1 cellular context compared by ENCODE assay signal in genomic region chr14:34873591-34874385, GRCh38.
TF ChIP-seq lines count a peak whose summit lies in the region.

No MANE protein-coding gene starts in this region.

TF ChIP-seq in HepG2, 621 proteins besides CTCF, POLR2A, EP300 and RAD21 (continued from another document and continues in another):
- 0 out of 2 replicates have a peak, but pooled peaks have one; percentile 8 for TF ChIP-seq PRDM4 (CRISPR knock-in tag; IDR thresholded peaks at IDR 0.05; ENCODE audit: borderline replicate concordance)
- TF ChIP-seq ZNF878 (CRISPR knock-in tag; IDR thresholded peaks at IDR 0.05), result peak; percentile 99
- no peak for TF ChIP-seq DDIT3 (CRISPR knock-in tag; IDR thresholded peaks at IDR 0.05)
- TF ChIP-seq KDM1A (CRISPR knock-in tag; IDR thresholded peaks at IDR 0.05), result peak; percentile 71; the same call in 1 of the 2 replicates
- TF ChIP-seq ARNT2 (CRISPR knock-in tag; IDR thresholded peaks at IDR 0.05; ENCODE audit: low read depth), result peak; percentile 85
- TF ChIP-seq ZNF256 (CRISPR knock-in tag; conservative IDR thresholded peaks at IDR 0.05), result no peak; the same call in 1 of the 2 replicates
- TF ChIP-seq ZBTB10 (CRISPR knock-in tag; IDR thresholded peaks at IDR 0.05; ENCODE audit: borderline replicate concordance), result peak; percentile 81; the same call in 1 of the 2 replicates
- TF ChIP-seq ZBTB20 (CRISPR knock-in tag; IDR thresholded peaks at IDR 0.05; ENCODE audit: borderline replicate concordance, low read depth), result peak; percentile 86
- TF ChIP-seq TARDBP (CRISPR knock-in tag; IDR thresholded peaks at IDR 0.05), result peak; percentile 94
- TF ChIP-seq PAWR (CRISPR knock-in tag; IDR thresholded peaks at IDR 0.05; ENCODE audit: borderline replicate concordance), result peak; percentile 92; the same call in 1 of the 2 replicates
- peak in 1 of 2 experiments; percentile 88; a peak in 2 of 4 replicates for TF ChIP-seq KLF16 (CRISPR knock-in tag; IDR thresholded peaks at IDR 0.05)
- peak; percentile 78; the same call in 1 of the 2 replicates for TF ChIP-seq ZNF572 (CRISPR knock-in tag; IDR thresholded peaks at IDR 0.05)
- TF ChIP-seq RARG (CRISPR knock-in tag; IDR thresholded peaks at IDR 0.05; ENCODE audit: low read depth), result peak; percentile 98
- peak; percentile 97 for TF ChIP-seq ZNF17 (CRISPR knock-in tag; IDR thresholded peaks at IDR 0.05)
- TF ChIP-seq ZNF83 (CRISPR knock-in tag; IDR thresholded peaks at IDR 0.05; ENCODE audit: borderline replicate concordance), result peak; percentile 98
- peak; percentile 99 for TF ChIP-seq SMYD3 (CRISPR knock-in tag; IDR thresholded peaks at IDR 0.05)
- TF ChIP-seq ZXDC (CRISPR knock-in tag; IDR thresholded peaks at IDR 0.05), result peak; percentile 93
- TF ChIP-seq HINFP (CRISPR knock-in tag; IDR thresholded peaks at IDR 0.05; ENCODE audit: low read depth), result peak; percentile 96
- TF ChIP-seq CHD2 (IDR thresholded peaks at IDR 0.05; ENCODE audit: low read depth, low read length), result peak; percentile 17
- TF ChIP-seq PRMT3 (CRISPR knock-in tag; IDR thresholded peaks at IDR 0.05; ENCODE audit: borderline replicate concordance, low read depth), result peak; percentile 95
- TF ChIP-seq SRSF1 (optimal IDR thresholded peaks at IDR 0.05; ENCODE audit: low read depth, low read length), result peak; percentile 76
- peak; percentile 92; the same call in 1 of the 2 replicates for TF ChIP-seq THYN1 (CRISPR knock-in tag; IDR thresholded peaks at IDR 0.05; ENCODE audit: borderline replicate concordance, low read depth)
- peak; percentile 99 for TF ChIP-seq ZNF343 (CRISPR knock-in tag; IDR thresholded peaks at IDR 0.05)
- no peak for TF ChIP-seq FOXP4 (CRISPR knock-in tag; IDR thresholded peaks at IDR 0.05)
- TF ChIP-seq SNAI1 (CRISPR knock-in tag; IDR thresholded peaks at IDR 0.05; ENCODE audit: borderline replicate concordance), result peak; percentile 100
- TF ChIP-seq NFIC (IDR thresholded peaks at IDR 0.05; ENCODE audit: low read length), result no peak
- TF ChIP-seq NR1H2 (CRISPR knock-in tag; IDR thresholded peaks at IDR 0.05; ENCODE audit: borderline replicate concordance, low read depth), result no peak
- peak; percentile 99 for TF ChIP-seq ZNF737 (CRISPR knock-in tag; IDR thresholded peaks at IDR 0.05; ENCODE audit: borderline replicate concordance)
- TF ChIP-seq HDAC2 (CRISPR knock-in tag; IDR thresholded peaks at IDR 0.05), result peak; percentile 60
- TF ChIP-seq SIX1 (CRISPR knock-in tag; IDR thresholded peaks at IDR 0.05; ENCODE audit: borderline replicate concordance), result no peak; the same call in 1 of the 2 replicates
- no peak for TF ChIP-seq TCF7L2 (IDR thresholded peaks at IDR 0.05; ENCODE audit: low read depth, low read length)
- peak; percentile 96; the same call in 1 of the 2 replicates for TF ChIP-seq ZNF75D (CRISPR knock-in tag; IDR thresholded peaks at IDR 0.05; ENCODE audit: borderline replicate concordance)
- peak; percentile 97 for TF ChIP-seq ZBTB42 (CRISPR knock-in tag; IDR thresholded peaks at IDR 0.05)
- peak; percentile 95 for TF ChIP-seq ZNF407 (CRISPR knock-in tag; IDR thresholded peaks at IDR 0.05; ENCODE audit: not compliant biosample characterization)
- peak; percentile 90 for TF ChIP-seq TBX2 (CRISPR knock-in tag; IDR thresholded peaks at IDR 0.05; ENCODE audit: borderline replicate concordance)
- TF ChIP-seq CENPBD1 (CRISPR knock-in tag; IDR thresholded peaks at IDR 0.05; ENCODE audit: borderline replicate concordance, low read depth), result peak; percentile 76
- peak; percentile 88 for TF ChIP-seq HOXA3 (CRISPR knock-in tag; IDR thresholded peaks at IDR 0.05)
- peak; percentile 74; the same call in 1 of the 2 replicates for TF ChIP-seq RBAK (CRISPR knock-in tag; IDR thresholded peaks at IDR 0.05)
- peak; percentile 79 for TF ChIP-seq ZNF777 (CRISPR knock-in tag; IDR thresholded peaks at IDR 0.05)
- TF ChIP-seq ZNF746 (CRISPR knock-in tag; IDR thresholded peaks at IDR 0.05), result peak; percentile 95
- peak; percentile 93; the same call in 1 of the 2 replicates for TF ChIP-seq ZNF616 (CRISPR knock-in tag; IDR thresholded peaks at IDR 0.05; ENCODE audit: low read depth)
